8 cellular contexts compared by ENCODE assay signal in the genomic region with DNA sequence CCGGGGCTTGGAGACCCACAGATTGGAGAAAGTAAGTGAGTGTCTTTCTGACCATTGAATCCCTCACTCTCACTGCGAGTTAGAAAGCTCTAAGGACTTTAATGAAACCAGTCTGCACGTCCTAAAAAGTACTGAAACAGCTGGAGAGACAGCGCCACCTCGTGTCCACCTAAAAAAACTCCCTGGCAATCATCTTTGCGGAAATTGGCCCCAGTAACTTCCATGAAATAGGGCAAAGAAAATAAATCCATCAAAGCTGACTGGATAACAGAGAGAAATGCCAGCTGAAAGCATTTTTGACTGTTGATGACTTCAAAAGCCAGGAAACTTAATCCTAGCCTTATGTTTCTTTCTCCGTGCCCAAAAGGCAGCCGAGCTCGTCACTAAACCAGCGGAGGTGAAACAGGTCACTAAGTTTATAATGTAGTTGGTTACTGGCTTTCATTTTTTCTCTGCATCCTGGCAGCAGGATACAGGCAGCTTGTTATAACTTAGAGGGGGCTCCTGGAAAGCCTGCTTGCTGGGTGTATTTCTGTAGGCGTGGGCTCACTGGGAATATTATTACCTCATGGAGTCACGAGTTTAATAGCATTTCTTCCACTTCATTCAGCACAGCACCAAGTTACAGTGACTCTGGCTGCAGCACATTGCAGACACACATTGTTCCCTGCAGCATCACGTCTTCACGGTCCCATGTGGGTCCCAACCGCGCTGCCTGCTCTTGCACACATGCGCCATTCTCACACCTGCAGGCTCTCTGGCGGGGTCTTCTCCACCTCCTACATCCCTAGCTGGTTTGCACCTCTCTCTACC.
A peak's percentile ranks its signal among the peaks of the same experiment; 100 is the strongest.
DNase-seq lines count a peak whose midpoint lies in the region; ATAC-seq and TF ChIP-seq lines count a peak whose summit lies in the region.

No MANE protein-coding gene starts in this region.

- H3K27me3 ChIP-seq in BJ (ENCODE audit: control insufficient read depth, insufficient read depth, low read length) (peaks cover 13% of the 10 kb centered on the region), GM23248 (replicated peaks; ENCODE audit: insufficient read depth) (peaks cover 37% of the 10 kb centered on the region), liver (ENCODE audit: control insufficient read depth in 4 of 4, insufficient read depth in 4 of 4, low read length in 3 of 4) (peaks cover 0 to 7% (median 3%) of the 10 kb centered on the region in 4 donors)

- H3K4me1 Mint-ChIP-seq in WTC11: peaks cover 8% of the 10 kb centered on the region

- H3F3A ChIP-seq in GM23248 (ENCODE audit: insufficient read depth): peaks cover 6% of the 10 kb centered on the region; the same call in 1 of the 2 replicates

- H3K9me2 ChIP-seq in GM23248 (ENCODE audit: insufficient read depth): no peaks in the 10 kb centered on the region

- H3K27ac ChIP-seq in GM23248 (no peak overlapping the region), liver (ENCODE audit: low read depth in 1 of 2, low read length in 2 of 2) (no peak overlapping the region)

- H3K27ac Mint-ChIP-seq in WTC11: no peak overlapping the region

- in situ Hi-C loops in GM23248 (cut with MboI): loop anchor here (25.0 kb wide), 1 partner anchor 240 kb away; no protein-coding TSS in a partner anchor

- H3K4me3 Mint-ChIP-seq in WTC11: no peak overlapping the region

- peak; percentile 86 to 87 for TF ChIP-seq RAD21 in liver (IDR thresholded peaks at IDR 0.05)

- H3K9me3 Mint-ChIP-seq in WTC11: no peaks in the 10 kb centered on the region

- CTCF ChIA-PET in BJ (lab: Yijun Ruan, JAX) (interaction anchor here (0.6 to 4.2 kb wide), 48 partner anchors 8 to 1428 kb away, joined by 3 to 72 read pairs (median 4); no protein-coding TSS in a partner anchor), WTC11 (lab: Charles Lee) (interaction anchor here (0.6 to 5.9 kb wide), 37 partner anchors 9 to 654 kb away, joined by 3 to 103 read pairs (median 4); no protein-coding TSS in a partner anchor)

- no peaks in the 10 kb centered on the region for H3K9me3 ChIP-seq in GM23248 (ENCODE audit: low read depth)
- no peaks in the 10 kb centered on the region for H3K9me3 ChIP-seq in liver (ENCODE audit: control insufficient read depth in 4 of 4, low read length in 3 of 4)

- H3K27me3 Mint-ChIP-seq in WTC11 (ENCODE audit: low read depth): no peaks in the 10 kb centered on the region; the same call in 1 of the 2 replicates

- H3K4me2 ChIP-seq in GM23248 (ENCODE audit: unreplicated experiment): peak overlapping the region; percentile 81

- H3K9ac ChIP-seq in GM23248: peak overlapping the region; percentile 50
- no peak overlapping the region for H3K9ac ChIP-seq in liver (ENCODE audit: low read depth in 1 of 2, low read length in 2 of 2)

- ATAC-seq in WTC11 (peak; percentile 77), HG02642 (IDR thresholded peaks at IDR 0.05; ENCODE audit: poor library complexity, unreplicated experiment) (no peak)

- H2AFZ ChIP-seq in GM23248: peak overlapping the region; percentile 87

- H3K4me3 ChIP-seq in BJ (ENCODE audit: low read depth, low read length) (peak overlapping the region; percentile 36), GM23248 (peak overlapping the region; percentile 69), choroid plexus epithelial cell (ENCODE audit: low read depth, low read length) (peak overlapping the region; percentile 36), liver (ENCODE audit: low read depth in 1 of 3, low read length in 3 of 3) (no peak overlapping the region)

- WGBS in GM23248 (ENCODE audit: low coverage in 1 of 2, low lambda C conversion rate in 2 of 2, missing lambda C conversion rate in 2 of 2), 2 experiments: 2 to 3% methylated on average over 18 of the region's 18 CpGs
- WGBS in liver: 49% methylated on average over 18 of the region's 18 CpGs

- H3K4me1 ChIP-seq in GM23248 (ENCODE audit: insufficient read depth) (peaks cover 10% of the 10 kb centered on the region), liver (ENCODE audit: control insufficient read depth in 4 of 4, insufficient read depth in 4 of 4, low read length in 3 of 4) (peaks cover 0 to 5% (median 1%) of the 10 kb centered on the region in 4 donors)

- POLR2A ChIA-PET in BJ (lab: Charles Lee): no interaction called here
- POLR2A ChIA-PET in WTC11 (lab: Charles Lee): interaction anchor here (0.6 to 1.7 kb wide), 2 partner anchors 183 to 287 kb away, joined by 3 to 4 read pairs; no protein-coding TSS in a partner anchor

- no peaks in the 10 kb centered on the region for H3K36me3 ChIP-seq in BJ (ENCODE audit: control insufficient read depth, insufficient read depth, low read length)
- H3K36me3 ChIP-seq in GM23248 (ENCODE audit: low read depth): no peaks in the 10 kb centered on the region
- no peaks in the 10 kb centered on the region for H3K36me3 ChIP-seq in liver (ENCODE audit: control insufficient read depth in 4 of 4, insufficient read depth in 3 of 4, low read depth in 1 of 4, low read length in 3 of 4)

- no peaks in the 10 kb centered on the region for H3K79me2 ChIP-seq in GM23248 (ENCODE audit: insufficient read depth)

- TF ChIP-seq CTCF in BJ (IDR thresholded peaks at IDR 0.05; ENCODE audit: insufficient read depth, low read depth, low read length) (peak; percentile 85), WTC11 (IDR thresholded peaks at IDR 0.05) (peak; percentile 77), choroid plexus epithelial cell (conservative IDR thresholded peaks at IDR 0.05; ENCODE audit: low read depth, low read length) (peak; percentile 93), liver (IDR thresholded peaks at IDR 0.05; ENCODE audit: low read depth, low read length, missing input control) (peak; percentile 70)

- H3K36me3 Mint-ChIP-seq in WTC11: no peaks in the 10 kb centered on the region

- DNase-seq in BJ (ENCODE audit: low read depth): no peak
- DNase-seq in GM23248: peak; percentile 79
- DNase-seq in NCI-H2196 (lab: John Stamatoyannopoulos, UW; ENCODE audit: unreplicated experiment): peak; percentile 56
- peak; percentile 71 for DNase-seq in WTC11 (ENCODE audit: low spot score)
- DNase-seq in choroid plexus epithelial cell (ENCODE audit: low read depth): peak; percentile 90
- peak; percentile 2 to 56 (median 22) for DNase-seq in stimulated activated CD4-positive, alpha-beta T cell treated with anti-CD3 and anti-CD28 coated beads, TNF-alpha, amount 100 ng/mL, for 24 hours (ENCODE audit: low read depth in 3 of 3)

- no peaks in the 10 kb centered on the region for H4K20me1 ChIP-seq in GM23248 (ENCODE audit: insufficient read depth)

TF ChIP-seq in WTC11, 78 proteins besides CTCF, POLR2A, EP300 and RAD21 (continues in another document):
- TF ChIP-seq STAT6 (CRISPR knock-in tag; conservative IDR thresholded peaks at IDR 0.05; ENCODE audit: low read depth): no peak

TF ChIP-seq in liver, 16 proteins besides CTCF, POLR2A, EP300 and RAD21 (continues in another document):
- TF ChIP-seq HNF4G (IDR thresholded peaks at IDR 0.05) (no peak), HNF4A (conservative IDR thresholded peaks at IDR 0.05) (no peak), REST (IDR thresholded peaks at IDR 0.05) (no peak), RXRA (IDR thresholded peaks at IDR 0.05) (no peak), YY1 (IDR thresholded peaks at IDR 0.05) (no peak), FOXA1 (IDR thresholded peaks at IDR 0.05) (no peak), ZBTB33 (IDR thresholded peaks at IDR 0.05) (no peak), JUND (IDR thresholded peaks at IDR 0.05) (no peak), SP1 (IDR thresholded peaks at IDR 0.05) (no peak), NR2F2 (IDR thresholded peaks at IDR 0.05) (no peak), FOXA2 (IDR thresholded peaks at IDR 0.05) (no peak)
- TF ChIP-seq, protein P1, sequence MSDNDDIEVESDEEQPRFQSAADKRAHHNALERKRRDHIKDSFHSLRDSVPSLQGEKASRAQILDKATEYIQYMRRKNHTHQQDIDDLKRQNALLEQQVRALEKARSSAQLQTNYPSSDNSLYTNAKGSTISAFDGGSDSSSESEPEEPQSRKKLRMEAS (IDR thresholded peaks at IDR 0.05): no peak

Comparison
In these comparisons a context has a peak if more than half of its experiments do, and no peak if none do; other contexts are left out.
1. H3K4me3 ChIP-seq: peak in BJ (single experiment), GM23248 (single experiment) and choroid plexus epithelial cell (single experiment); none in liver (0 of 3).
2. Peak in every context shown above with its lines, with median percentiles within 50 percentile points of each other: CTCF ChIP-seq.